Comparison of ENCODE assay signal across 12 cellular contexts in genomic region chr19:20664917-20665781, GRCh38. TPM values are rescaled to one million over a fixed set of nuclear protein-coding genes. Genes with fewer than 3 reads are reported as not detected.
DNase-seq lines count a peak whose midpoint lies in the region; ATAC-seq and TF ChIP-seq lines count a peak whose summit lies in the region.
"Had no signal": no experiment of that assay in that cellular context is flagged by ENCODE, and none has a peak within 500 bp of the region (broad histone marks: within the 10 kb centered on the region; RNA-seq: fewer than 3 reads in every experiment).

No MANE protein-coding gene starts in this region.

- dilution Hi-C loops in IMR-90 (cut with HindIII; ENCODE audit: low sequenced_read_pairs, unreplicated experiment): no loop called here

- H3K27ac ChIP-seq in IMR-90 (ENCODE audit: insufficient read depth, low read length) (no peak overlapping the region), caudate nucleus (ENCODE audit: low read depth, low read length) (peak overlapping the region; percentile 90), temporal lobe (ENCODE audit: low read depth, low read length) (peak overlapping the region; percentile 74)
- H3K27ac ChIP-seq: parathyroid adenoma had no signal

- H3K23ac ChIP-seq in IMR-90 (ENCODE audit: low read depth, low read length): no peak overlapping the region

- no peaks in the 10 kb centered on the region for H3K4me1 ChIP-seq in IMR-90 (ENCODE audit: control insufficient read depth, insufficient read depth, low read length)
- H3K4me1 ChIP-seq: parathyroid adenoma had no signal

- peak overlapping the region; percentile 32 for H2AFZ ChIP-seq in IMR-90 (replicated peaks; ENCODE audit: low read length, poor library complexity)
- H2AFZ ChIP-seq: parathyroid adenoma had no signal

- no TSS peak for BruUV-seq in IMR-90 (replicated peaks; lab: Mats Ljungman, UMichigan)

- peak overlapping the region in 1 of 2 experiments; percentile 10; a peak in 1 of 4 replicates for H4K8ac ChIP-seq in IMR-90 (ENCODE audit: low read depth in 2 of 2, low read length in 2 of 2)

- H3K79me1 ChIP-seq in IMR-90 (ENCODE audit: low read depth in 1 of 2, low read length in 2 of 2): no peaks in the 10 kb centered on the region

- TF ChIP-seq CTCF in IMR-90 (conservative IDR thresholded peaks at IDR 0.05; ENCODE audit: low read depth, low read length): no peak

- peak overlapping the region; percentile 52 for H3K4me2 ChIP-seq in IMR-90 (ENCODE audit: low read depth, low read length)

- no peaks in the 10 kb centered on the region for H4K20me1 ChIP-seq in IMR-90 (ENCODE audit: insufficient read depth, low read length)

- peaks cover 0 to 15% of the 10 kb centered on the region in 2 donors for H3K4me1 Mint-ChIP-seq in natural killer cell treated with Interleukin-12 subunit alpha and Interleukin-12 subunit beta and Interleukin-15 and Interleukin-18, amount 100 ng/mL, for 72 hours (ENCODE audit: low read depth in 2 of 2)

- H3K27me3 ChIP-seq in IMR-90 (ENCODE audit: control insufficient read depth, insufficient read depth, low read length): no peaks in the 10 kb centered on the region

- intact Hi-C loops in IMR-90 (cut with micrococcal nuclease): no loop called here

- ATAC-seq in IMR-90 (ENCODE audit: low read depth) (peak; percentile 25; the same call in 1 of the 2 replicates), HG03378 (IDR thresholded peaks at IDR 0.05; ENCODE audit: unreplicated experiment) (no peak), HG03521 (IDR thresholded peaks at IDR 0.05; ENCODE audit: unreplicated experiment) (no peak)
- no peak for ATAC-seq in natural killer cell treated with Interleukin-12 subunit alpha and Interleukin-12 subunit beta and Interleukin-15 and Interleukin-18, amount 100 ng/mL, for 72 hours

- no peak overlapping the region for H2BK5ac ChIP-seq in IMR-90 (ENCODE audit: low read depth, low read length, poor library complexity, severe bottlenecking)

- CTCF ChIA-PET in IMR-90 (lab: Yijun Ruan, JAX): no interaction called here

- in situ Hi-C loops in IMR-90 (cut with MboI; ENCODE audit: low sequenced_read_pairs): no loop called here

- H3K4me3 Mint-ChIP-seq in natural killer cell treated with Interleukin-12 subunit alpha and Interleukin-12 subunit beta and Interleukin-15 and Interleukin-18, amount 100 ng/mL, for 72 hours: no peak overlapping the region
- H3K4me3 Mint-ChIP-seq: dendritic cell treated with granulocyte-macrophage colony-stimulating factor and Interleukin-4, amounts not matched to agents 40 ng/mL and 50 ng/mL, for 4 days had no signal

- H4K91ac ChIP-seq in IMR-90 (ENCODE audit: insufficient read depth, low read depth, low read length): no peak overlapping the region

- no peak overlapping the region for H2AK5ac ChIP-seq in IMR-90 (ENCODE audit: low read depth, low read length)

- no peak overlapping the region for H2AK9ac ChIP-seq in IMR-90 (replicated peaks; ENCODE audit: low read depth, low read length, poor library complexity)

- H3K9me3 ChIP-seq in IMR-90 (ENCODE audit: control insufficient read depth, insufficient read depth, low read length): peaks cover 22% of the 10 kb centered on the region

- no peak for TF ChIP-seq POLR2A in IMR-90 (IDR thresholded peaks at IDR 0.05; ENCODE audit: low read depth, low read length)

- no peaks in the 10 kb centered on the region for H3K27me3 Mint-ChIP-seq in natural killer cell treated with Interleukin-12 subunit alpha and Interleukin-12 subunit beta and Interleukin-15 and Interleukin-18, amount 100 ng/mL, for 72 hours
- H3K27me3 Mint-ChIP-seq: dendritic cell treated with granulocyte-macrophage colony-stimulating factor and Interleukin-4, amounts not matched to agents 40 ng/mL and 50 ng/mL, for 4 days had no signal

- no peak overlapping the region for H3K14ac ChIP-seq in IMR-90 (replicated peaks; ENCODE audit: low read depth, low read length)

- H3K27ac Mint-ChIP-seq in natural killer cell treated with Interleukin-12 subunit alpha and Interleukin-12 subunit beta and Interleukin-15 and Interleukin-18, amount 100 ng/mL, for 72 hours: no peak overlapping the region
- H3K27ac Mint-ChIP-seq: dendritic cell treated with granulocyte-macrophage colony-stimulating factor and Interleukin-4, amounts not matched to agents 40 ng/mL and 50 ng/mL, for 4 days had no signal

- 34% methylated on average over 10 of the region's 22 CpGs; no CpG with 5 or more reads in 1 of the 2 experiments for WGBS in IMR-90 (ENCODE audit: extremely low coverage in 2 of 2, insufficient read length in 1 of 2), 2 experiments

- H3K4me3 ChIP-seq in IMR-90 (ENCODE audit: insufficient read depth, low read depth, low read length): no peak overlapping the region

- H4K5ac ChIP-seq in IMR-90 (ENCODE audit: low read depth, low read length): peak overlapping the region; percentile 76; the same call in 1 of the 2 replicates

- no peak for TF ChIP-seq RAD21 in IMR-90 (IDR thresholded peaks at IDR 0.05; ENCODE audit: low read length)

- DNase-seq in IMR-90: no peak
- peak in 39 of 61 donors; percentile 3 to 68 (median 23) for DNase-seq in caudate nucleus (lab: John Stamatoyannopoulos, UW)
- DNase-seq in left kidney (ENCODE audit: low read depth, low spot score): peak; percentile 49
- no peak for DNase-seq in natural killer cell treated with Interleukin-12 subunit alpha and Interleukin-12 subunit beta and Interleukin-15 and Interleukin-18, amount 100 ng/mL, for 72 hours (ENCODE audit: low spot score)
- DNase-seq in GDM1 (lab: John Stamatoyannopoulos, UW): no peak
- DNase-seq: activated CD4-positive, CD25-positive, alpha-beta regulatory T cell treated with anti-CD3 and anti-CD28 coated beads, Interleukin-2, amount 50 U/mL, for 72 hours; NCI-H2081 treated with DMSO at 0.1 percent for 48 hours had no signal

- no peak overlapping the region for H3K56ac ChIP-seq in IMR-90 (ENCODE audit: extremely low read depth, insufficient read depth, low read length)

- H3K9me3 Mint-ChIP-seq in natural killer cell treated with Interleukin-12 subunit alpha and Interleukin-12 subunit beta and Interleukin-15 and Interleukin-18, amount 100 ng/mL, for 72 hours: no peaks in the 10 kb centered on the region

- POLR2A ChIA-PET in IMR-90 (lab: Charles Lee; ENCODE audit: unreplicated experiment): no interaction called here

- no peak overlapping the region for H3K9ac ChIP-seq in IMR-90 (ENCODE audit: low read depth, low read length)
- H3K9ac ChIP-seq: parathyroid adenoma had no signal

- no peaks in the 10 kb centered on the region for H3K9me1 ChIP-seq in IMR-90 (ENCODE audit: insufficient read depth, low read length)

- H2BK20ac ChIP-seq in IMR-90 (ENCODE audit: low read depth, low read length): no peak overlapping the region

- H2BK15ac ChIP-seq in IMR-90 (ENCODE audit: low read depth, low read length): no peak overlapping the region

- 0 out of 2 replicates have a peak, but pooled peaks cover under 1% of the 10 kb centered on the region for H3K36me3 ChIP-seq in IMR-90 (ENCODE audit: control insufficient read depth, insufficient read depth, low read length)

- H3K4ac ChIP-seq in IMR-90 (ENCODE audit: low read depth, low read length): no peak overlapping the region

- no peak overlapping the region for H2BK120ac ChIP-seq in IMR-90 (ENCODE audit: low read depth, low read length)

- H3K18ac ChIP-seq in IMR-90 (ENCODE audit: low read depth, low read length): no peak overlapping the region; the same call in 1 of the 2 replicates

- peaks cover 6% of the 10 kb centered on the region for H3K36me3 Mint-ChIP-seq in natural killer cell treated with Interleukin-12 subunit alpha and Interleukin-12 subunit beta and Interleukin-15 and Interleukin-18, amount 100 ng/mL, for 72 hours

TF ChIP-seq in IMR-90, 13 proteins besides CTCF, POLR2A, EP300 and RAD21:
- TF ChIP-seq MXI1 (IDR thresholded peaks at IDR 0.05; ENCODE audit: borderline replicate concordance, low read depth, low read length) (no peak), BHLHE40 (IDR thresholded peaks at IDR 0.05; ENCODE audit: low read depth, low read length) (no peak), RFX5 (IDR thresholded peaks at IDR 0.05; ENCODE audit: low read depth, low read length) (no peak), CEBPB (IDR thresholded peaks at IDR 0.05; ENCODE audit: low read depth, low read length) (no peak), MAFK (IDR thresholded peaks at IDR 0.05; ENCODE audit: low read depth, low read length) (no peak), MAZ (IDR thresholded peaks at IDR 0.05; ENCODE audit: borderline replicate concordance, low read depth, low read length) (no peak), FOS (IDR thresholded peaks at IDR 0.05; ENCODE audit: low read depth, low read length) (no peak), RCOR1 (IDR thresholded peaks at IDR 0.05; ENCODE audit: insufficient replicate concordance, low read length) (no peak), CHD1 (IDR thresholded peaks at IDR 0.05; ENCODE audit: low read depth, low read length) (no peak), USF2 (IDR thresholded peaks at IDR 0.05; ENCODE audit: low read depth, low read length) (no peak), ELK1 (IDR thresholded peaks at IDR 0.05; ENCODE audit: borderline replicate concordance, low read depth, low read length) (no peak), SMC3 (IDR thresholded peaks at IDR 0.05; ENCODE audit: low read depth, low read length) (no peak)

RNA-seq across cellular contexts. Expression of gene ZNF626, which starts 3.8 kb away (rescaled TPM):
- total RNA-seq in IMR-90 (2012; rRNA removed): 3.2 and 5.3 TPM in 2 replicates
- polyA plus RNA-seq in IMR-90 (2012; rRNA removed): 0.90 and 1.6 TPM in 2 replicates
- 0.19 and 0.34 TPM in 2 replicates for polyA plus RNA-seq in IMR-90 (2012; cell fraction: cytosol; rRNA removed)
- polyA plus RNA-seq in IMR-90 (2012; cell fraction: nucleus; rRNA removed; ENCODE audit: low replicate concordance): 0.15 and 1.2 TPM in 2 replicates
- 29.3 TPM for total RNA-seq in temporal lobe
- 10 to 100 TPM in 1 of 2 donors, 1 to 10 TPM in 1; 5.7 to 19.4 TPM for total RNA-seq in natural killer cell treated with Interleukin-12 subunit alpha and Interleukin-12 subunit beta and Interleukin-15 and Interleukin-18, amount 100 ng/mL, for 72 hours

Comparison
In these comparisons a context has a peak if more than half of its experiments do, and no peak if none do; other contexts are left out.
1. DNase-seq: peak in caudate nucleus (39 of 61) and left kidney (single experiment); none in IMR-90 (single experiment), natural killer cell treated with Interleukin-12 subunit alpha and Interleukin-12 subunit beta and Interleukin-15 and Interleukin-18, amount 100 ng/mL, for 72 hours (single experiment) and GDM1 (single experiment).